Comparison of ENCODE assay signal across 7 cellular contexts in the genomic region with DNA sequence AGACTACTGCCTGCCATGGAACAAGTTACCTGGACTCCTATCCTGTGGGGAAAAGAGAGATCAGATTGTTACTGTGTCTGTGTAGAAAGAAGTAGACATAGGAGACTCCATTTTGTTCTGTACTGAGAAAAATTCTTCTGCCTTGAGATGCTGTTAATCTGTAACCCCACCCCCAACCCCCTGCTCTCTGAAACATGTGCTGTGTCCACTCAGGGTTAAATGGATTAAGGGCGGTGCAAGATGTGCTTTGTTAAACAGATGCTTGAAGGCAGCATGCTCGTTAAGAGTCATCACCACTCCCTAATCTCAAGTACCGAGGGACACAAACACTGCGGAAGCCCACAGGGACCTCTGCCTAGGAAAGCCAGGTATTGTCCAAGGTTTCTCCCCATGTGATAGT. TPM values are rescaled to one million over a fixed set of nuclear protein-coding genes. Genes with fewer than 3 reads are reported as not detected.
DNase-seq lines count a peak whose midpoint lies in the region; ATAC-seq and TF ChIP-seq lines count a peak whose summit lies in the region.
"Not testable (repeated sequence)": the region's sequence is repeated elsewhere in the genome, so short reads cannot be mapped to it uniquely, and the experiment has no call there.

No MANE protein-coding gene starts in this region.

- TF ChIP-seq CTCF in LNCaP clone FGC (IDR thresholded peaks at IDR 0.05; ENCODE audit: control insufficient read depth, extremely low read depth, insufficient read depth); colonic mucosa (IDR thresholded peaks at IDR 0.05); osteoblast (IDR thresholded peaks at IDR 0.05; ENCODE audit: extremely low read depth, low read depth, low read length): not testable (repeated sequence)

- intact Hi-C loops in colonic mucosa (cut with DNase I), result not testable (repeated sequence)

- H3K36me3 Mint-ChIP-seq in T-helper 1 cell treated with Interleukin-12 subunit alpha and Interleukin-12 subunit beta and Interleukin-4 antibody, amounts not matched to agents 30 μg/mL and 1 μg/mL, for 36 hours (ENCODE audit: low read depth), result peaks cover 14% of the 10 kb centered on the region
- peaks cover 56% of the 10 kb centered on the region for H3K36me3 Mint-ChIP-seq in activated T-helper 17 cell treated with anti-CD3 and anti-CD28 coated beads, Interleukin-2, amount 50 U/mL, for 72 hours (ENCODE audit: low read depth)
- H3K36me3 Mint-ChIP-seq in immature natural killer cell, result not testable (repeated sequence)

- H2AFZ ChIP-seq in osteoblast (ENCODE audit: low read length), result not testable (repeated sequence)

- not testable (repeated sequence) for H3K4me1 ChIP-seq in ES-I3 (ENCODE audit: insufficient read depth, low read length); colonic mucosa
- H3K4me1 ChIP-seq in osteoblast (ENCODE audit: insufficient read depth, low read length), result peaks cover 17% of the 10 kb centered on the region

- H3K9ac ChIP-seq in ES-I3 (ENCODE audit: low read depth, low read length), result peak overlapping the region; percentile 51; the same call in 1 of the 2 replicates
- H3K9ac ChIP-seq in colonic mucosa (ENCODE audit: low read depth in 2 of 2, low read length in 2 of 2), result not testable (repeated sequence)

- H3K9me3 ChIP-seq in ES-I3 (ENCODE audit: control insufficient read depth, insufficient read depth, low read length); colonic mucosa; osteoblast (ENCODE audit: low read depth, low read length): not testable (repeated sequence)

- not testable (repeated sequence) for H3K9me3 Mint-ChIP-seq in T-helper 1 cell treated with Interleukin-12 subunit alpha and Interleukin-12 subunit beta and Interleukin-4 antibody, amounts not matched to agents 30 μg/mL and 1 μg/mL, for 36 hours; activated T-helper 17 cell treated with anti-CD3 and anti-CD28 coated beads, Interleukin-2, amount 50 U/mL, for 72 hours; immature natural killer cell

- not testable (repeated sequence) for H4K20me1 ChIP-seq in osteoblast (ENCODE audit: insufficient read depth, low read length)

- peak overlapping the region; percentile 97 for H3K27ac ChIP-seq in colonic mucosa
- not testable (repeated sequence) for H3K27ac ChIP-seq in osteoblast (ENCODE audit: low read depth, low read length)

- DNase-seq in LNCaP clone FGC (ENCODE audit: low read depth); colonic mucosa; immature natural killer cell; osteoblast (ENCODE audit: insufficient read length, low spot score, missing footprints): not testable (repeated sequence)

- H3K27me3 ChIP-seq in colonic mucosa; osteoblast (ENCODE audit: insufficient read depth, low read length): not testable (repeated sequence)

- H3K27ac Mint-ChIP-seq in T-helper 1 cell treated with Interleukin-12 subunit alpha and Interleukin-12 subunit beta and Interleukin-4 antibody, amounts not matched to agents 30 μg/mL and 1 μg/mL, for 36 hours, result peak overlapping the region; percentile 45
- H3K27ac Mint-ChIP-seq in activated T-helper 17 cell treated with anti-CD3 and anti-CD28 coated beads, Interleukin-2, amount 50 U/mL, for 72 hours, result peak overlapping the region; percentile 100
- H3K27ac Mint-ChIP-seq in immature natural killer cell, result peak overlapping the region in 5 of 6 donors; percentile 77 to 98 (median 88)

- H3K4me3 Mint-ChIP-seq in T-helper 1 cell treated with Interleukin-12 subunit alpha and Interleukin-12 subunit beta and Interleukin-4 antibody, amounts not matched to agents 30 μg/mL and 1 μg/mL, for 36 hours, result peak overlapping the region; percentile 96
- peak overlapping the region; percentile 100 for H3K4me3 Mint-ChIP-seq in activated T-helper 17 cell treated with anti-CD3 and anti-CD28 coated beads, Interleukin-2, amount 50 U/mL, for 72 hours
- peak overlapping the region; percentile 74 to 97 (median 93) for H3K4me3 Mint-ChIP-seq in immature natural killer cell

- ATAC-seq in activated T-helper 17 cell treated with anti-CD3 and anti-CD28 coated beads, Interleukin-2, amount 50 U/mL, for 72 hours (replicated peaks), result not testable (repeated sequence)

- peaks cover 38% of the 10 kb centered on the region for H3K4me1 Mint-ChIP-seq in T-helper 1 cell treated with Interleukin-12 subunit alpha and Interleukin-12 subunit beta and Interleukin-4 antibody, amounts not matched to agents 30 μg/mL and 1 μg/mL, for 36 hours (ENCODE audit: low read depth)
- H3K4me1 Mint-ChIP-seq in activated T-helper 17 cell treated with anti-CD3 and anti-CD28 coated beads, Interleukin-2, amount 50 U/mL, for 72 hours, result peaks cover 20% of the 10 kb centered on the region
- peaks cover 39 to 44% of the 10 kb centered on the region in 2 donors for H3K4me1 Mint-ChIP-seq in immature natural killer cell

- H3K79me2 ChIP-seq in osteoblast (ENCODE audit: insufficient read depth, low read length), result peaks cover 47% of the 10 kb centered on the region

- not testable (repeated sequence) for H3K36me3 ChIP-seq in ES-I3 (ENCODE audit: insufficient read depth, low read length); colonic mucosa; osteoblast (ENCODE audit: insufficient read depth, low read length)

- H3K27me3 Mint-ChIP-seq in T-helper 1 cell treated with Interleukin-12 subunit alpha and Interleukin-12 subunit beta and Interleukin-4 antibody, amounts not matched to agents 30 μg/mL and 1 μg/mL, for 36 hours (ENCODE audit: low read depth); activated T-helper 17 cell treated with anti-CD3 and anti-CD28 coated beads, Interleukin-2, amount 50 U/mL, for 72 hours: not testable (repeated sequence)
- H3K27me3 Mint-ChIP-seq in immature natural killer cell (ENCODE audit: low read depth in 3 of 3), result peaks cover 5 to 17% (median 12%) of the 10 kb centered on the region in 3 donors

- peak overlapping the region; percentile 99 for H3K4me3 ChIP-seq in LNCaP clone FGC (ENCODE audit: low read depth, low read length)
- not testable (repeated sequence) for H3K4me3 ChIP-seq in colonic mucosa; osteoblast (ENCODE audit: insufficient read depth, low read length)

- peak overlapping the region; percentile 83 for H3K4me2 ChIP-seq in osteoblast (ENCODE audit: insufficient read depth, low read length)

RNA-seq across cellular contexts. Expression of a gene that starts 1.7 kb away (rescaled TPM):
- 10 to 100 TPM; 68.1 to 89.0 TPM for total RNA-seq in activated T-helper 17 cell treated with anti-CD3 and anti-CD28 coated beads, Interleukin-2, amount 50 U/mL, for 72 hours
- 10 to 100 TPM; 61.8 to 92.8 TPM for total RNA-seq in colonic mucosa
- 10 to 100 TPM; 28.4 to 57.2 (median 36.5) TPM for polyA plus RNA-seq in immature natural killer cell
- 43.1 and 43.9 TPM in 2 replicates for total RNA-seq in osteoblast

RNA-seq across cellular contexts. Expression of a gene that starts 24.6 kb away (rescaled TPM):
- total RNA-seq in activated T-helper 17 cell treated with anti-CD3 and anti-CD28 coated beads, Interleukin-2, amount 50 U/mL, for 72 hours, result under 1 TPM; 0.78 to 0.82 TPM
- total RNA-seq in colonic mucosa, result 100 to 1,000 TPM in 1 of 2 donors, 10 to 100 TPM in 1; 63.7 to 126 TPM
- 1 to 10 TPM; 1.6 to 2.9 (median 2.3) TPM for polyA plus RNA-seq in immature natural killer cell
- total RNA-seq in osteoblast, result 2.9 and 4.0 TPM in 2 replicates

Comparison
In these comparisons a context has a peak if more than half of its experiments do, and no peak if none do; other contexts are left out.
1. H3K27ac Mint-ChIP-seq: peak in every context shown above with its lines; median percentile 100 in activated T-helper 17 cell treated with anti-CD3 and anti-CD28 coated beads, Interleukin-2, amount 50 U/mL, for 72 hours; 88 in immature natural killer cell; 45 in T-helper 1 cell treated with Interleukin-12 subunit alpha and Interleukin-12 subunit beta and Interleukin-4 antibody, amounts not matched to agents 30 μg/mL and 1 μg/mL, for 36 hours.
2. RNA of a gene that starts 24.6 kb away (total RNA-seq): 63.7 to 126 TPM in colonic mucosa; 2.9 to 4.0 TPM in osteoblast and 0.78 to 0.82 TPM in activated T-helper 17 cell treated with anti-CD3 and anti-CD28 coated beads, Interleukin-2, amount 50 U/mL, for 72 hours; every median in the first group is over 10 times any median in the second.
3. Peak in every context shown above with its lines, with median percentiles within 50 percentile points of each other: H3K4me3 Mint-ChIP-seq.